ENCODE assay signal across 10 cellular contexts in the genomic region with DNA sequence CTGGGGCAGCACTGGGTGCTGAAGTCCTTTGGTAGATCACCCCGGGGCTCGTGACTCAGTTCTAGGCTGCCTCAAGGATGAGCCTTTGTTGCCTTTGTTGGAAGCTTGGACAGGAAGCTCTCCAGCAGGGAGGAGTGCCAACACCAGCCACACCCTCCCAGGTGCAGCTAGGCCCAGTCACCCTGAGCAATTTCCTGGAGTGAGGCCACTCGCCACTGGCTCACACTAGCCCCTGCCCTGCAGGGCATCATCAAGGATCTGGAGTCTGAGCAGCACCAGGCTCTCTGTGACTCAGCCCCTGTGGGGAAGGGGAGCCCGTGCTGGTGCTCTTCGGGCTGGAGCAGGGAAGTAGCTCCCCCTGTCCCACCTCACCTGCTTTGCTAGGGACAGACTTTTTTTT. TPM values are rescaled to one million over a fixed set of nuclear protein-coding genes. Genes with fewer than 3 reads are reported as not detected.
A peak's percentile ranks its signal among the peaks of the same experiment; 100 is the strongest.
DNase-seq lines count a peak whose midpoint lies in the region; FAIRE-seq and TF ChIP-seq lines count a peak whose summit lies in the region.
"Had no signal": no experiment of that assay in that cellular context is flagged by ENCODE, and none has a peak within 500 bp of the region (broad histone marks: within the 10 kb centered on the region; RNA-seq: fewer than 3 reads in every experiment).

No MANE protein-coding gene starts in this region.

- TF ChIP-seq POLR2A in GM12891 (IDR thresholded peaks at IDR 0.05; ENCODE audit: low read depth, low read length), result no peak

- TF ChIP-seq CTCF in coronary artery (IDR thresholded peaks at IDR 0.05), result no peak

- peak; percentile 85 for DNase-seq in H7
- peak; percentile 89 for DNase-seq in NCI-H510A (lab: John Stamatoyannopoulos, UW)
- DNase-seq in dermis blood vessel endothelial cell, result peak; percentile 45
- peak; percentile 96 to 98 for DNase-seq in trophoblast cell
- DNase-seq in GM12891 (ENCODE audit: insufficient read length, low spot score), result no peak
- no peak for DNase-seq in coronary artery (ENCODE audit: low spot score)
- DNase-seq in amygdala (lab: John Stamatoyannopoulos, UW), result no peak
- DNase-seq in NOMO-1 treated with dmso at 0.1 percent for 144 hours (lab: John Stamatoyannopoulos, UW; ENCODE audit: unreplicated experiment), result no peak
- DNase-seq: Right ventricle myocardium superior had no signal

- no peak overlapping the region for H3K4me2 ChIP-seq in trophoblast cell (ENCODE audit: low read length)

- peak overlapping the region; percentile 6 for H2AK5ac ChIP-seq in trophoblast cell (ENCODE audit: low read length)

- peak overlapping the region; percentile 56 for H4K91ac ChIP-seq in trophoblast cell (ENCODE audit: low read depth, low read length)

- H3K18ac ChIP-seq in trophoblast cell (ENCODE audit: low read length), result peak overlapping the region; percentile 14

- FAIRE-seq in GM12891 (lab: Jason Lieb, UNC), result no peak
- FAIRE-seq: frontal cortex had no signal

- peaks cover 12% of the 10 kb centered on the region for H3K79me1 ChIP-seq in trophoblast cell (ENCODE audit: low read length)

- no peaks in the 10 kb centered on the region; the same call in 1 of the 2 replicates for H3K27me3 ChIP-seq in H7 (ENCODE audit: control insufficient read depth, insufficient read depth, low read length)
- no peaks in the 10 kb centered on the region for H3K27me3 ChIP-seq in trophoblast cell (ENCODE audit: insufficient read depth, low read length)

- H3K9ac ChIP-seq in trophoblast cell (ENCODE audit: low read length), result no peak overlapping the region

- H3K4me3 ChIP-seq in H7 (ENCODE audit: insufficient read depth, low read depth, low read length) (no peak overlapping the region), trophoblast cell (ENCODE audit: low read depth, low read length) (no peak overlapping the region), coronary artery (no peak overlapping the region)

- H3K27ac ChIP-seq in trophoblast cell (ENCODE audit: low read depth, low read length) (peak overlapping the region; percentile 20), coronary artery (no peak overlapping the region)

- no peak overlapping the region for H2AFZ ChIP-seq in trophoblast cell (ENCODE audit: insufficient read depth, low read length, poor library complexity)

- no peak overlapping the region for H3K4ac ChIP-seq in trophoblast cell (ENCODE audit: low read depth, low read length)

- no peak overlapping the region for H4K12ac ChIP-seq in trophoblast cell (ENCODE audit: low read depth, low read length)

- peaks cover 2% of the 10 kb centered on the region for H3K79me2 ChIP-seq in trophoblast cell (ENCODE audit: control insufficient read depth, insufficient read depth, low read length, poor library complexity)

- H3K36me3 ChIP-seq in H7 (replicated peaks; ENCODE audit: control insufficient read depth, insufficient read depth, low read length) (no peaks in the 10 kb centered on the region), trophoblast cell (ENCODE audit: control insufficient read depth in 1 of 2, insufficient read depth in 2 of 2, low read length in 2 of 2) (no peaks in the 10 kb centered on the region)

- H3K23ac ChIP-seq in trophoblast cell (ENCODE audit: low read length), result no peak overlapping the region

- no peaks in the 10 kb centered on the region for H3K9me3 ChIP-seq in trophoblast cell (ENCODE audit: insufficient read depth, low read depth, low read length)

- H4K8ac ChIP-seq in trophoblast cell (ENCODE audit: low read depth, low read length), result peak overlapping the region; percentile 44

- H2BK120ac ChIP-seq in trophoblast cell (ENCODE audit: insufficient read depth, low read length, poor library complexity), result no peak overlapping the region

- H3K4me1 ChIP-seq in trophoblast cell (ENCODE audit: control insufficient read depth in 1 of 2, insufficient read depth in 2 of 2, low read length in 2 of 2), result peaks cover 13 to 17% of the 10 kb centered on the region in 2 experiments

- peak overlapping the region; percentile 10 for H3K14ac ChIP-seq in trophoblast cell (ENCODE audit: low read length)

- H2BK12ac ChIP-seq in trophoblast cell (ENCODE audit: low read length), result peak overlapping the region; percentile 2

- no peak overlapping the region for H2BK5ac ChIP-seq in trophoblast cell (ENCODE audit: low read depth, low read length, poor library complexity)

- WGBS in trophoblast cell (ENCODE audit: extremely low coverage, insufficient coverage, insufficient read length), result no CpG with 5 or more reads among the region's 5 CpGs

TF ChIP-seq in GM12891, 5 proteins besides CTCF, POLR2A, EP300 and RAD21:
- TF ChIP-seq TAF1 (IDR thresholded peaks at IDR 0.05; ENCODE audit: low read depth, low read length), result no peak
- no peak for TF ChIP-seq POLR2AphosphoS5 (IDR thresholded peaks at IDR 0.05; ENCODE audit: low read depth, low read length)

RNA-seq across cellular contexts. Expression of gene SDC1, which starts 6.7 kb away (rescaled TPM):
- 27.2 and 38.5 TPM in 2 replicates for total RNA-seq in H7 (2014; rRNA removed; shearing (Covaris generic))
- 1.4 and 1.7 TPM in 2 replicates for total RNA-seq in dermis blood vessel endothelial cell
- polyA plus RNA-seq in trophoblast cell (2013), result 402 and 444 TPM in 2 replicates
- polyA plus RNA-seq in GM12891 (2012; ENCODE audit: low read depth, missing spikeins), result 25.5 TPM

Comparison
In these comparisons a context has a peak if more than half of its experiments do, and no peak if none do; other contexts are left out.
1. DNase-seq: peak in H7 (single experiment), NCI-H510A (single experiment), dermis blood vessel endothelial cell (single experiment) and trophoblast cell (2 of 2); none in GM12891 (single experiment), coronary artery (single experiment), amygdala (0 of 56) and NOMO-1 treated with dmso at 0.1 percent for 144 hours (single experiment).
2. RNA of gene SDC1, which starts 6.7 kb away (total RNA-seq): 27.2 to 38.5 TPM in H7; 1.4 to 1.7 TPM in dermis blood vessel endothelial cell; every median in the first group is over 10 times any median in the second.